In genomic region chr12:50224026-50224692, GRCh38 we compare ENCODE assay signal across 1 cellular context.
A peak's percentile ranks its signal among the peaks of the same experiment; 100 is the strongest.
TF ChIP-seq lines count a peak whose summit lies in the region.

No MANE protein-coding gene starts in this region.

TF ChIP-seq in IMR-90, 13 proteins besides CTCF, POLR2A, EP300 and RAD21 (continued from another document):
- no peak for TF ChIP-seq MAFK (IDR thresholded peaks at IDR 0.05; ENCODE audit: low read depth, low read length)
- peak; percentile 92 for TF ChIP-seq BHLHE40 (IDR thresholded peaks at IDR 0.05; ENCODE audit: low read depth, low read length)
- TF ChIP-seq CEBPB (IDR thresholded peaks at IDR 0.05; ENCODE audit: low read depth, low read length) = no peak
- TF ChIP-seq MAZ (IDR thresholded peaks at IDR 0.05; ENCODE audit: borderline replicate concordance, low read depth, low read length) = no peak
- TF ChIP-seq SMC3 (IDR thresholded peaks at IDR 0.05; ENCODE audit: low read depth, low read length) = no peak
- TF ChIP-seq RCOR1 (IDR thresholded peaks at IDR 0.05; ENCODE audit: insufficient replicate concordance, low read length) = no peak
- TF ChIP-seq FOS (IDR thresholded peaks at IDR 0.05; ENCODE audit: low read depth, low read length) = peak; percentile 34; the same call in 1 of the 2 replicates
- TF ChIP-seq MXI1 (IDR thresholded peaks at IDR 0.05; ENCODE audit: borderline replicate concordance, low read depth, low read length) = no peak
